ENCODE assay signal across 8 cellular contexts in the genomic region with DNA sequence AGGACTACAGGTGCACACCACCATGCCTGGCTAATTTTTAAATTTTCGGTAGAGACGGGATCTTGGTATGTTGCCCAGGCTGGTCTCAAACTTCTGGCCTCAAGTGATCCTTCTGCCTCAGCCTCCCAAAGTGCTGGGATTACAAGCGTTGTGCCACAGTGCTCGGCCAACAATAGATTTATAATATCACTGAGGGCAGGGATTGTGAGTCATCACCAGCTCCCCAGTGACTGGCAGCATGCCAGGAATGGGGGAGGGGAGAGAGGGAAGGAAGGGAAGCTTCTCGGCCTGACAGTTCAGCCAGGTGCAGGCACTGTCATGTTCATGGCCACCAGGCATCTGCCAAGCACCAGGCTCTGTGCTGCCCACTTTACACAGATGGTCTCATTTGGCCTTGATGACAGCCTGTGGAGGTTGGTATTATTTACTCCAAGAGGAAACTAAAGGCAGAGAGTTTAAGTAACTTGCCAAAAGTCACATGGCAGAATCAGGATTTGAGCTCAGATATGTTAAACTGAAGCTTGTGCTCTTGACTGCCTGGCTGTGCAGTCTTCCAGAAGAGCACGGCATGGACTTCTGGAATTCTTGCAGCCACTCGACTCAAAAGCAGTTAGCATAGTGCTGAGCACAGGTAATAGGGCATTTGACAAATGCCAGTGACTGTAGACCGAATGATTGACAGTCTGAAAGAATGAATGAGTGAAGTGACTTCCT. TPM values are rescaled to one million over a fixed set of nuclear protein-coding genes. Genes with fewer than 3 reads are reported as not detected.
DNase-seq lines count a peak whose midpoint lies in the region; ATAC-seq lines count a peak whose summit lies in the region.
"Not testable (repeated sequence)": the region's sequence is repeated elsewhere in the genome, so short reads cannot be mapped to it uniquely, and the experiment has no call there.

No MANE protein-coding gene starts in this region.

- H3K27me3 ChIP-seq in duodenal mucosa (ENCODE audit: control insufficient read depth in 1 of 2, insufficient read depth in 2 of 2, low read length in 2 of 2); aorta (ENCODE audit: control insufficient read depth in 1 of 2, insufficient read depth in 2 of 2, low read length in 1 of 2): not testable (repeated sequence)

- peaks cover 11 to 13% of the 10 kb centered on the region in 2 donors for H3K4me1 ChIP-seq in duodenal mucosa (ENCODE audit: control insufficient read depth in 1 of 2, insufficient read depth in 2 of 2, low read length in 2 of 2)
- not testable (repeated sequence) for H3K4me1 ChIP-seq in aorta (ENCODE audit: control insufficient read depth in 1 of 2, insufficient read depth in 2 of 2, low read length in 2 of 2)

- H3K27ac ChIP-seq in duodenal mucosa (ENCODE audit: low read depth, low read length): peak overlapping the region; percentile 30
- H3K27ac ChIP-seq in aorta (ENCODE audit: low read depth in 1 of 2, low read length in 2 of 2): not testable (repeated sequence)

- peak; percentile 27 for DNase-seq in HCEC 1CT
- peak; percentile 67 for DNase-seq in NCI-H2107 (lab: John Stamatoyannopoulos, UW)
- peak; percentile 84 for DNase-seq in SK-MEL-5 (ENCODE audit: low read depth, low spot score)
- peak; percentile 70 for DNase-seq in activated T-cell treated with anti-CD3 and anti-CD28 coated beads, Interleukin-2, amount 50 U/mL, for 1 hour
- DNase-seq in left kidney (ENCODE audit: low read depth, low spot score): peak; percentile 79
- peak; percentile 67 for DNase-seq in stimulated activated CD4-positive, alpha-beta T cell treated with anti-CD3 and anti-CD28 coated beads, Interleukin-15, amount 100 ng/mL, for 24 hours
- DNase-seq in aorta: peak; percentile 78 to 85

- in situ Hi-C loops in SK-MEL-5 (cut with HindIII; ENCODE audit: low pct_unique_long_range_greater_than_20kb, low sequenced_read_pairs): not testable (repeated sequence)

- H3K36me3 ChIP-seq in duodenal mucosa (ENCODE audit: control insufficient read depth in 1 of 2, insufficient read depth in 2 of 2, low read length in 2 of 2); aorta (ENCODE audit: control insufficient read depth in 1 of 2, insufficient read depth in 2 of 2, low read length in 1 of 2): not testable (repeated sequence)

- WGBS in aorta, 2 donors: 36 to 37% methylated on average over 6 of the region's 8 CpGs

- H3K9ac ChIP-seq in duodenal mucosa (ENCODE audit: low read depth in 1 of 2, low read length in 2 of 2): not testable (repeated sequence)

- ATAC-seq in aorta (ENCODE audit: low FRiP score): peak; percentile 53

- not testable (repeated sequence) for H3K4me3 ChIP-seq in duodenal mucosa (ENCODE audit: low read depth in 1 of 2, low read length in 2 of 2); aorta (ENCODE audit: low read length in 2 of 2)

- not testable (repeated sequence) for H3K9me3 ChIP-seq in duodenal mucosa (ENCODE audit: control insufficient read depth in 1 of 2, low read length in 2 of 2); aorta (ENCODE audit: control insufficient read depth, low read length)

- intact Hi-C loops in aorta (cut with DNase I): loop anchor here in 1 of 2 donors (10.0 kb wide), 1 partner anchor 46 kb away; the partner anchor contains the start of gene METTL2A

RNA-seq across cellular contexts. Expression of gene TLK2, which starts 7.8 kb away (rescaled TPM):
- 54.4 and 57.2 TPM in 2 replicates for total RNA-seq in SK-MEL-5 (2014; rRNA removed; shearing (Covaris generic))
- 40.2 and 42.9 TPM in 2 replicates for polyA plus RNA-seq in SK-MEL-5 (2015; cell fraction: cytosol; rRNA removed)
- 34.8 and 37.7 TPM in 2 replicates for polyA plus RNA-seq in SK-MEL-5 (2015; cell fraction: nucleus; rRNA removed)
- 10 to 100 TPM; 41.3 to 55.2 TPM for total RNA-seq in aorta
- polyA plus RNA-seq in aorta: 10 to 100 TPM; 10.7 to 20.8 TPM

RNA-seq across cellular contexts. Expression of gene METTL2A, which starts 47.1 kb away (rescaled TPM):
- 41.3 and 43.7 TPM in 2 replicates for total RNA-seq in SK-MEL-5 (2014; rRNA removed; shearing (Covaris generic))
- 26.5 and 30.4 TPM in 2 replicates for polyA plus RNA-seq in SK-MEL-5 (2015; cell fraction: cytosol; rRNA removed)
- 12.8 and 24.6 TPM in 2 replicates for polyA plus RNA-seq in SK-MEL-5 (2015; cell fraction: nucleus; rRNA removed)
- total RNA-seq in aorta: 10 to 100 TPM; 11.1 to 16.1 TPM
- 1 to 10 TPM; 6.8 to 7.8 TPM for polyA plus RNA-seq in aorta

Comparison
In these comparisons a context has a peak if more than half of its experiments do, and no peak if none do; other contexts are left out.
1. DNase-seq: peak in every context shown above with its lines; median percentile 84 in SK-MEL-5; 82 in aorta; 79 in left kidney; 70 in activated T-cell treated with anti-CD3 and anti-CD28 coated beads, Interleukin-2, amount 50 U/mL, for 1 hour; 67 in NCI-H2107; 67 in stimulated activated CD4-positive, alpha-beta T cell treated with anti-CD3 and anti-CD28 coated beads, Interleukin-15, amount 100 ng/mL, for 24 hours; 27 in HCEC 1CT.